ENCODE assay signal across 23 cellular contexts in genomic region chr1:99669821-99670220, GRCh38. TPM values are rescaled to one million over a fixed set of nuclear protein-coding genes. Genes with fewer than 3 reads are reported as not detected.
A peak's percentile ranks its signal among the peaks of the same experiment; 100 is the strongest.
DNase-seq lines count a peak whose midpoint lies in the region; ATAC-seq, FAIRE-seq and TF ChIP-seq lines count a peak whose summit lies in the region.
"Had no signal": no experiment of that assay in that cellular context is flagged by ENCODE, and none has a peak within 500 bp of the region (broad histone marks: within the 10 kb centered on the region; RNA-seq: fewer than 3 reads in every experiment).

No MANE protein-coding gene starts in this region.

- peaks cover 37% of the 10 kb centered on the region for H3K27me3 Mint-ChIP-seq in stimulated activated memory B cell treated with anti-CD40 and anti-IgM and Interleukin-4, amounts not matched to agents 10 μg/mL and 1 μg/mL and 100 μg/mL, for 72 hours

- H3K4me3 ChIP-seq in right cardiac atrium (ENCODE audit: low read length) = no peak overlapping the region
- H3K4me3 ChIP-seq in K562 = no peak overlapping the region
- H3K4me3 ChIP-seq: BLaER1 treated with 17β-estradiol and CSF1 and Interleukin-3, amounts not matched to agents 10 nM and 100 nM; GM23338; SJSA1 had no signal

- in situ Hi-C loops in K562 (cut with MboI) = no loop called here

- H3K9me3 ChIP-seq in right cardiac atrium (ENCODE audit: control insufficient read depth, low read length) (no peaks in the 10 kb centered on the region), K562 (replicated peaks; ENCODE audit: control insufficient read depth, insufficient read depth, low read depth, low read length) (no peaks in the 10 kb centered on the region)
- H3K9me3 ChIP-seq: BLaER1 treated with 17β-estradiol and CSF1 and Interleukin-3, amounts not matched to agents 10 nM and 100 nM; Caco-2; SJSA1 had no signal

- DNase-seq in Right ventricle myocardium superior (no peak), right cardiac atrium (no peak), K562 (ENCODE audit: extremely low read depth in 1 of 4, low spot score in 3 of 4) (no peak), left ventricle myocardium superior (no peak), activated T-cell treated with anti-CD3 and anti-CD28 coated beads for 4 hours (no peak), T1000 (lab: John Stamatoyannopoulos, UW) (no peak)
- DNase-seq: 8988T; Caco-2; CD4-positive, alpha-beta memory T cell; DMS 273 treated with DMSO at 0.1 percent for 48 hours; MM.1S; NCI-H1048; NCI-H1417 treated with DMSO at 0.1 percent for 48 hours; NCI-H187; NCI-H510A treated with DMSO at 0.1 percent for 48 hours; NCI-H748 treated with DMSO at 0.1 percent for 48 hours had no signal

- WGBS in right cardiac atrium = 98% methylated on average over 2 of the region's 2 CpGs
- WGBS in K562 (ENCODE audit: insufficient coverage, low coverage, missing lambda C conversion rate) = 43% methylated on average over 2 of the region's 2 CpGs

- no peak overlapping the region for H3K27ac Mint-ChIP-seq in stimulated activated memory B cell treated with anti-CD40 and anti-IgM and Interleukin-4, amounts not matched to agents 10 μg/mL and 1 μg/mL and 100 μg/mL, for 72 hours
- H3K27ac Mint-ChIP-seq: CD4-positive, alpha-beta memory T cell; GM23338 had no signal

- H4K20me1 ChIP-seq in K562 (replicated peaks; ENCODE audit: control insufficient read depth, insufficient read depth, low read length) = no peaks in the 10 kb centered on the region
- H4K20me1 ChIP-seq: BLaER1 treated with 17β-estradiol and CSF1 and Interleukin-3, amounts not matched to agents 10 nM and 100 nM had no signal

- H3K9me3 Mint-ChIP-seq in stimulated activated memory B cell treated with anti-CD40 and anti-IgM and Interleukin-4, amounts not matched to agents 10 μg/mL and 1 μg/mL and 100 μg/mL, for 72 hours = no peaks in the 10 kb centered on the region
- H3K9me3 Mint-ChIP-seq: CD4-positive, alpha-beta memory T cell; GM23338 had no signal

- H3K4me2 ChIP-seq in K562 (ENCODE audit: insufficient read depth, low read length) = no peak overlapping the region
- H3K4me2 ChIP-seq: BLaER1 treated with 17β-estradiol and CSF1 and Interleukin-3, amounts not matched to agents 10 nM and 100 nM; GM23338 had no signal

- TF ChIP-seq EP300 in K562 (IDR thresholded peaks at IDR 0.05; ENCODE audit: low read length) = no peak

- intact Hi-C loops in Right ventricle myocardium superior (cut with DNase I) = no loop called here
- intact Hi-C loops in right cardiac atrium (cut with DNase I) = no loop called here
- intact Hi-C loops in K562 (cut with micrococcal nuclease) = no loop called here
- intact Hi-C loops in left ventricle myocardium superior (cut with micrococcal nuclease) = no loop called here

- no peaks in the 10 kb centered on the region for H3K36me3 ChIP-seq in K562 (ENCODE audit: control insufficient read depth, insufficient read depth, low read length)
- H3K36me3 ChIP-seq: BLaER1 treated with 17β-estradiol and CSF1 and Interleukin-3, amounts not matched to agents 10 nM and 100 nM; SJSA1 had no signal

- peaks cover 19% of the 10 kb centered on the region for H3K4me1 ChIP-seq in right cardiac atrium (ENCODE audit: control insufficient read depth, insufficient read depth, low read length)
- no peaks in the 10 kb centered on the region for H3K4me1 ChIP-seq in K562 (replicated peaks in 1 of 2; ENCODE audit: control insufficient read depth in 2 of 2, insufficient read depth in 2 of 2, low read length in 2 of 2)
- H3K4me1 ChIP-seq: BLaER1 treated with 17β-estradiol and CSF1 and Interleukin-3, amounts not matched to agents 10 nM and 100 nM; Caco-2 had no signal

- TF ChIP-seq POLR2A in K562 (conservative IDR thresholded peaks at IDR 0.05) = no peak

- ATAC-seq in Right ventricle myocardium superior (ENCODE audit: poor library complexity) (peak; percentile 11), right cardiac atrium (no peak), K562 (peak; percentile 44; the same call in 1 of the 3 replicates), left ventricle myocardium superior (peak; percentile 4), HG02981 (IDR thresholded peaks at IDR 0.05; ENCODE audit: unreplicated experiment) (no peak)
- ATAC-seq in stimulated activated memory B cell treated with anti-CD40 and anti-IgM and Interleukin-4, amounts not matched to agents 10 μg/mL and 1 μg/mL and 100 μg/mL, for 72 hours = peak; percentile 25
- ATAC-seq: GM23338, HCT116, Panc1 had no signal

- POLR2A ChIA-PET in K562 (lab: Yijun Ruan, JAX) = no interaction called here

- TF ChIP-seq RAD21 in K562 (CRISPR knock-in tag; conservative IDR thresholded peaks at IDR 0.05 in 1 of 2, IDR thresholded peaks at IDR 0.05 in 1 of 2) = no peak

- H3K4me3 Mint-ChIP-seq in stimulated activated memory B cell treated with anti-CD40 and anti-IgM and Interleukin-4, amounts not matched to agents 10 μg/mL and 1 μg/mL and 100 μg/mL, for 72 hours = no peak overlapping the region
- H3K4me3 Mint-ChIP-seq: CD4-positive, alpha-beta memory T cell; GM23338 had no signal

- H3K27me3 ChIP-seq in right cardiac atrium (ENCODE audit: control insufficient read depth, insufficient read depth) (no peaks in the 10 kb centered on the region), K562 (ENCODE audit: control insufficient read depth in 2 of 2, insufficient read depth in 2 of 2, low read length in 2 of 2) (no peaks in the 10 kb centered on the region)
- H3K27me3 ChIP-seq: BLaER1 treated with 17β-estradiol and CSF1 and Interleukin-3, amounts not matched to agents 10 nM and 100 nM; SJSA1 had no signal

- BruUV-seq in K562 (replicated peaks; lab: Mats Ljungman, UMichigan) = no TSS peak

- CTCF ChIA-PET in K562 (lab: Yijun Ruan, JAX; ENCODE audit: low intra/inter-chr PET ratio) = no interaction called here

- H2AFZ ChIP-seq in K562 (ENCODE audit: low read depth, low read length) = no peak overlapping the region
- H2AFZ ChIP-seq: GM23338 had no signal

- H3K4me1 Mint-ChIP-seq in stimulated activated memory B cell treated with anti-CD40 and anti-IgM and Interleukin-4, amounts not matched to agents 10 μg/mL and 1 μg/mL and 100 μg/mL, for 72 hours = no peaks in the 10 kb centered on the region
- H3K4me1 Mint-ChIP-seq: CD4-positive, alpha-beta memory T cell had no signal

- H3K27ac ChIP-seq in right cardiac atrium (ENCODE audit: low read length) = no peak overlapping the region
- H3K27ac ChIP-seq in K562 (ENCODE audit: extremely low read depth, low read depth, low read length) = no peak overlapping the region
- H3K27ac ChIP-seq: BLaER1 treated with 17β-estradiol and CSF1 and Interleukin-3, amounts not matched to agents 10 nM and 100 nM; SJSA1 had no signal

- H3K9me1 ChIP-seq in K562 (ENCODE audit: control insufficient read depth, insufficient read depth, low read length) = no peaks in the 10 kb centered on the region

- H3K36me3 Mint-ChIP-seq in stimulated activated memory B cell treated with anti-CD40 and anti-IgM and Interleukin-4, amounts not matched to agents 10 μg/mL and 1 μg/mL and 100 μg/mL, for 72 hours = no peaks in the 10 kb centered on the region
- H3K36me3 Mint-ChIP-seq: CD4-positive, alpha-beta memory T cell had no signal

- no peak for FAIRE-seq in K562 (lab: Jason Lieb, UNC)

- no peak overlapping the region for H3K9ac ChIP-seq in K562 (ENCODE audit: insufficient read depth in 1 of 2, low read depth in 2 of 2, low read length in 2 of 2)
- H3K9ac ChIP-seq: BLaER1 treated with 17β-estradiol and CSF1 and Interleukin-3, amounts not matched to agents 10 nM and 100 nM had no signal

- no peak for TF ChIP-seq CTCF in K562 (IDR thresholded peaks at IDR 0.05 in 2 of 3, conservative IDR thresholded peaks at IDR 0.05 in 1 of 3; ENCODE audit: insufficient read depth in 2 of 3, low read depth in 1 of 3, low read length in 3 of 3)

- H3K79me2 ChIP-seq in K562 (ENCODE audit: control insufficient read depth, insufficient read depth, low read length) = no peaks in the 10 kb centered on the region

TF ChIP-seq in K562, 482 proteins besides CTCF, POLR2A, EP300 and RAD21 (continues in another document):
- no peak for TF ChIP-seq UBTF (IDR thresholded peaks at IDR 0.05; ENCODE audit: borderline replicate concordance in 1 of 2, low read depth in 2 of 2, low read length in 2 of 2)
- no peak for TF ChIP-seq ZNF695 (CRISPR knock-in tag; IDR thresholded peaks at IDR 0.05)

RNA-seq across cellular contexts. Expression of gene PALMD, which starts 23.9 kb away (rescaled TPM):
- 114 TPM for total RNA-seq in Right ventricle myocardium superior
- total RNA-seq in right cardiac atrium = 10 to 100 TPM; 71.9 to 79.6 (median 75.5) TPM
- 74.6 TPM for polyA plus RNA-seq in right cardiac atrium
- 1.6 and 2.4 TPM in 2 replicates for total RNA-seq in K562 (2011; cell fraction: chromatin; rRNA removed; ENCODE audit: low replicate concordance)
- 0.67 and 1.2 TPM in 2 replicates for total RNA-seq in K562 (2011; cell fraction: nucleolus; rRNA removed)
- total RNA-seq in K562 (2011; cell fraction: nucleoplasm; rRNA removed) = 1.6 and 4.3 TPM in 2 replicates
- total RNA-seq in K562 (2014; rRNA removed) = 5.4 and 5.7 TPM in 2 replicates
- 8.4 and 8.6 TPM in 2 replicates for total RNA-seq in K562 (2014; rRNA removed; fragmentation: Illumina TruSeq; extraction: Trizol)
- 12.1 and 13.5 TPM in 2 replicates for total RNA-seq in K562 (2015; rRNA removed; fragmentation: Illumina TruSeq; extraction: Trizol)
- total RNA-seq in K562 (2021) = 3.5 and 4.0 TPM in 2 replicates
- polyA plus RNA-seq in K562 (2011; rRNA removed) = 0.19 and 3.3 TPM in 2 replicates
- 0.06 and 0.76 TPM in 2 replicates for polyA plus RNA-seq in K562 (2011; cell fraction: cytosol; rRNA removed)
- 0.20 and 2.5 TPM in 2 replicates for polyA plus RNA-seq in K562 (2011; cell fraction: nucleus; rRNA removed)
- 3.8 and 4.5 TPM in 2 replicates for polyA plus RNA-seq in K562 (2012)
- 7.9 and 12.2 TPM in 2 replicates for polyA plus RNA-seq in K562 (2014; fragmentation: Illumina TruSeq; extraction: Trizol)
- polyA plus RNA-seq in K562 (2014; fragmentation: Nextera tagmentation; extraction: Ambion mirVana) = 1 to 10 TPM; 2.7 to 6.5 TPM
- 4.5 and 4.9 TPM in 2 replicates for polyA plus RNA-seq in K562 (2014; rRNA removed)
- 0.24 and 3.3 TPM in 2 replicates for polyA minus RNA-seq in K562 (2011; rRNA and poly(A)+ RNA removed)
- 2.2 TPM in 1 of 2 replicates, not detected in the other for polyA minus RNA-seq in K562 (2011; cell fraction: cytosol; rRNA and poly(A)+ RNA removed)
- 0.56 and 1.8 TPM in 2 replicates for polyA minus RNA-seq in K562 (2011; cell fraction: nucleus; rRNA and poly(A)+ RNA removed)
- total RNA-seq in left ventricle myocardium superior = 115 TPM
- total RNA-seq: Caco-2; CD4-positive, alpha-beta memory T cell; GM23338 had no signal
- polyA plus RNA-seq: CD4-positive, alpha-beta memory T cell; GM23338 had no signal

Comparison
In these comparisons a context has a peak if more than half of its experiments do, and no peak if none do; other contexts are left out.
1. ATAC-seq: peak in Right ventricle myocardium superior (single experiment), K562 (single experiment), left ventricle myocardium superior (single experiment) and stimulated activated memory B cell treated with anti-CD40 and anti-IgM and Interleukin-4, amounts not matched to agents 10 μg/mL and 1 μg/mL and 100 μg/mL, for 72 hours (single experiment); none in right cardiac atrium (0 of 2) and HG02981 (single experiment).